Comparison of ENCODE assay signal across 19 cellular contexts in the genomic region with DNA sequence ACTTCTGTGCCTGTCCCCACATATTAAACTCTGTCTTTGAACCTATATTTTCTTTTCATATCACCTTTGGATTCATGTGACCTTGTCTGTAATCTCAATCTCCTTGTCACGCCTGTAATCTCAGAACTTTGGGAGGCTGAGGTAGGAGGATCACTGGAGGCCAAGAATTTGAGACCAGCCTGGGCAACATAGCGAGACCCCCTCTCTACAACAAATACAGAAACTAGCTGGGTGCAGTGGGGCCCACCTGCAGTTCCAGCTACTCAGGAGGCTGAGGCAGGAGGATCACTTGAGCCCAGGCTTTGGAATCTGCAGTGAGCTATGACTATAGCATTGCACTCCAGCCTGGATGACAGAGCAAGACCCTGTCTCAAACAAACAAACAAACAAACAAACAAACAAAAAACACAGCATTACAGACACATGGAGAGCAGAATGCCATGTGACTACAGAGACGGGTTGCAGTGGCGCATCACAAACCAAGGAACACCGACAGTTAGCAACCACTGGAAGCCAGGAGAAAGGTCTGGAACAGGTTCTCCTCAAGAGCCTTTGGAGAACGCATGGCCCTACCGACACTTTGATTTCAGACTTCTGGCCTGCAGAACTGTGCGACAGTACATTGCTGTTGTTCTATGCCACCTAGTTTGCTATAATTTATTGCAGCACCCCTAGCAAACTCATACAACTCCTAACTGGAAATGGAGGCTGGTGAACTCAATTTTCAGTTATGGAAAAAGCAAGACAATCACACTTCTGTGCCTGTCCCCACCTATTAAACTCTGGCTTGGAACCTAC. TPM values are rescaled to one million over a fixed set of nuclear protein-coding genes. Genes with fewer than 3 reads are reported as not detected.
A peak's percentile ranks its signal among the peaks of the same experiment; 100 is the strongest.
DNase-seq lines count a peak whose midpoint lies in the region; ATAC-seq, FAIRE-seq and TF ChIP-seq lines count a peak whose summit lies in the region.
"Had no signal": no experiment of that assay in that cellular context is flagged by ENCODE, and none has a peak within 500 bp of the region (broad histone marks: within the 10 kb centered on the region; RNA-seq: fewer than 3 reads in every experiment).

No MANE protein-coding gene starts in this region.

- H3K9me1 ChIP-seq in K562 (ENCODE audit: control insufficient read depth, insufficient read depth, low read length) (no peaks in the 10 kb centered on the region), keratinocyte (ENCODE audit: control insufficient read depth, extremely low read depth, insufficient read depth, low read length) (no peaks in the 10 kb centered on the region)

- H4K20me1 ChIP-seq in HepG2 (ENCODE audit: insufficient read depth, low read length): no peaks in the 10 kb centered on the region
- H4K20me1 ChIP-seq in K562 (replicated peaks; ENCODE audit: control insufficient read depth, insufficient read depth, low read length): no peaks in the 10 kb centered on the region
- no peaks in the 10 kb centered on the region for H4K20me1 ChIP-seq in keratinocyte (ENCODE audit: control insufficient read depth, extremely low read depth, insufficient read depth, low read length)

- dilution Hi-C loops in keratinocyte (cut with MboI; ENCODE audit: extremely low pct_ligation_motif_present, low sequenced_read_pairs): no loop called here

- no peaks in the 10 kb centered on the region for H3K27me3 ChIP-seq in HepG2 (ENCODE audit: control insufficient read depth in 1 of 2, insufficient read depth in 2 of 2, low read length in 2 of 2)
- H3K27me3 ChIP-seq in right lobe of liver: no peaks in the 10 kb centered on the region
- H3K27me3 ChIP-seq in K562 (ENCODE audit: control insufficient read depth in 2 of 2, insufficient read depth in 2 of 2, low read length in 2 of 2): peaks cover 12 to 24% of the 10 kb centered on the region in 2 experiments; a peak in 4 of 5 replicates
- no peaks in the 10 kb centered on the region for H3K27me3 ChIP-seq in keratinocyte (ENCODE audit: control insufficient read depth, extremely low read depth, insufficient read depth, low read length)
- no peaks in the 10 kb centered on the region for H3K27me3 ChIP-seq in gastrocnemius medialis
- no peaks in the 10 kb centered on the region for H3K27me3 ChIP-seq in breast epithelium

- CTCF ChIA-PET in HepG2 (lab: Yijun Ruan, JAX; ENCODE audit: low intra/inter-chr PET ratio, low total read pairs): no interaction called here
- CTCF ChIA-PET in K562 (lab: Yijun Ruan, JAX; ENCODE audit: low intra/inter-chr PET ratio): no interaction called here

- H3K9me3 ChIP-seq in HepG2 (ENCODE audit: low read length) (no peaks in the 10 kb centered on the region), right lobe of liver (no peaks in the 10 kb centered on the region), K562 (replicated peaks; ENCODE audit: control insufficient read depth, insufficient read depth, low read depth, low read length) (no peaks in the 10 kb centered on the region), keratinocyte (ENCODE audit: control insufficient read depth, low read depth, low read length) (no peaks in the 10 kb centered on the region), gastrocnemius medialis (no peaks in the 10 kb centered on the region), breast epithelium (no peaks in the 10 kb centered on the region)

- DNase-seq in HepG2 (ENCODE audit: low spot score) (no peak), right lobe of liver (no peak), K562 (ENCODE audit: extremely low read depth in 1 of 4, low spot score in 3 of 4) (no peak), keratinocyte (ENCODE audit: low read depth, low spot score) (no peak), foreskin melanocyte (no peak), left cardiac atrium (no peak), gastrocnemius medialis (no peak), breast epithelium (ENCODE audit: low spot score in 2 of 2) (no peak)
- DNase-seq: 8988T, ACHN, DMS79, GF-D8, NCI-H1048, NCI-H1417 treated with DMSO at 0.1 percent for 48 hours, NCI-H1694 treated with DMSO at 0.1 percent for 48 hours, NCI-H2081, NCI-H510A, SHP77 had no signal

- ATAC-seq in HepG2 (peak; percentile 13; the same call in 1 of the 3 replicates), right lobe of liver (no peak), K562 (no peak), left cardiac atrium (no peak), gastrocnemius medialis (no peak)

- no peak overlapping the region for H3K9ac ChIP-seq in HepG2 (ENCODE audit: insufficient read depth, low read depth, low read length)
- H3K9ac ChIP-seq in K562 (ENCODE audit: insufficient read depth in 1 of 2, low read depth in 2 of 2, low read length in 2 of 2): no peak overlapping the region
- H3K9ac ChIP-seq in keratinocyte (ENCODE audit: control insufficient read depth, extremely low read depth, insufficient read depth, low read length): peak overlapping the region; percentile 3

- intact Hi-C loops in HepG2 (cut with micrococcal nuclease; ENCODE audit: unreplicated experiment): no loop called here
- intact Hi-C loops in right lobe of liver (cut with DNase I): no loop called here
- intact Hi-C loops in K562 (cut with micrococcal nuclease): no loop called here
- intact Hi-C loops in left cardiac atrium (cut with DNase I): no loop called here
- intact Hi-C loops in gastrocnemius medialis (cut with DNase I; ENCODE audit: low total_unique reads): no loop called here
- intact Hi-C loops in breast epithelium (cut with DNase I; ENCODE audit: low total_unique reads): no loop called here

- H3K36me3 ChIP-seq in HepG2 (replicated peaks in 1 of 2; ENCODE audit: control insufficient read depth in 1 of 2, insufficient read depth in 2 of 2, low read length in 2 of 2): no peaks in the 10 kb centered on the region
- no peaks in the 10 kb centered on the region for H3K36me3 ChIP-seq in right lobe of liver
- no peaks in the 10 kb centered on the region for H3K36me3 ChIP-seq in K562 (ENCODE audit: control insufficient read depth, insufficient read depth, low read length)
- no peaks in the 10 kb centered on the region for H3K36me3 ChIP-seq in keratinocyte (ENCODE audit: control insufficient read depth in 2 of 2, extremely low read depth in 1 of 2, insufficient read depth in 2 of 2, low read length in 2 of 2)
- no peaks in the 10 kb centered on the region for H3K36me3 ChIP-seq in gastrocnemius medialis
- H3K36me3 ChIP-seq in breast epithelium: no peaks in the 10 kb centered on the region

- H3K27ac ChIP-seq in HepG2 (ENCODE audit: extremely low read length, insufficient read depth, low read length) (no peak overlapping the region), right lobe of liver (no peak overlapping the region), K562 (ENCODE audit: extremely low read depth, low read depth, low read length) (no peak overlapping the region), keratinocyte (ENCODE audit: control insufficient read depth, insufficient read depth, low read length) (no peak overlapping the region), gastrocnemius medialis (no peak overlapping the region), breast epithelium (no peak overlapping the region)
- H3K27ac ChIP-seq: RWPE1 had no signal

- H3K4me1 ChIP-seq in HepG2 (ENCODE audit: insufficient read depth, low read length): peaks cover 17% of the 10 kb centered on the region
- no peaks in the 10 kb centered on the region for H3K4me1 ChIP-seq in right lobe of liver
- H3K4me1 ChIP-seq in K562 (replicated peaks in 1 of 2; ENCODE audit: control insufficient read depth in 2 of 2, insufficient read depth in 2 of 2, low read length in 2 of 2): no peaks in the 10 kb centered on the region
- no peaks in the 10 kb centered on the region for H3K4me1 ChIP-seq in keratinocyte (ENCODE audit: control insufficient read depth, extremely low read depth, insufficient read depth, low read length)
- H3K4me1 ChIP-seq in gastrocnemius medialis: no peaks in the 10 kb centered on the region
- no peaks in the 10 kb centered on the region for H3K4me1 ChIP-seq in breast epithelium

- TF ChIP-seq CTCF in HepG2 (CRISPR knock-in tag; IDR thresholded peaks at IDR 0.05): no peak
- no peak for TF ChIP-seq CTCF in right lobe of liver (IDR thresholded peaks at IDR 0.05)
- TF ChIP-seq CTCF in K562 (IDR thresholded peaks at IDR 0.05 in 2 of 3, conservative IDR thresholded peaks at IDR 0.05 in 1 of 3; ENCODE audit: insufficient read depth in 2 of 3, low read depth in 1 of 3, low read length in 3 of 3): no peak
- no peak for TF ChIP-seq CTCF in keratinocyte (optimal IDR thresholded peaks at IDR 0.05 in 1 of 3, IDR thresholded peaks at IDR 0.05 in 1 of 3, conservative IDR thresholded peaks at IDR 0.05 in 1 of 3; ENCODE audit: extremely low read depth in 1 of 3, insufficient read depth in 2 of 3, low read length in 3 of 3)
- TF ChIP-seq CTCF in gastrocnemius medialis (IDR thresholded peaks at IDR 0.05 in 4 of 5, conservative IDR thresholded peaks at IDR 0.05 in 1 of 5): no peak
- TF ChIP-seq CTCF in breast epithelium (IDR thresholded peaks at IDR 0.05): no peak

- POLR2A ChIA-PET in HepG2 (lab: Yijun Ruan, JAX) (interaction anchor here (0.7 to 1.0 kb wide), 2 partner anchors 17 to 18 kb away, joined by 3 to 4 read pairs; no protein-coding TSS in a partner anchor), K562 (lab: Yijun Ruan, JAX) (no interaction called here)

- H3K79me2 ChIP-seq in HepG2 (ENCODE audit: insufficient read depth, low read length) (no peaks in the 10 kb centered on the region), K562 (ENCODE audit: control insufficient read depth, insufficient read depth, low read length) (no peaks in the 10 kb centered on the region), keratinocyte (ENCODE audit: control insufficient read depth, insufficient read depth, low read length) (no peaks in the 10 kb centered on the region)

- TF ChIP-seq RAD21 in HepG2 (CRISPR knock-in tag; IDR thresholded peaks at IDR 0.05) (no peak), K562 (CRISPR knock-in tag; conservative IDR thresholded peaks at IDR 0.05 in 1 of 2, IDR thresholded peaks at IDR 0.05 in 1 of 2) (no peak)

- H3K4me2 ChIP-seq in HepG2 (ENCODE audit: low read depth, low read length) (peak overlapping the region; percentile 57), K562 (ENCODE audit: insufficient read depth, low read length) (no peak overlapping the region), keratinocyte (ENCODE audit: control insufficient read depth, extremely low read depth, insufficient read depth, low read depth, low read length) (no peak overlapping the region)

- TF ChIP-seq EP300 in HepG2 (IDR thresholded peaks at IDR 0.05; ENCODE audit: low read depth in 2 of 2, low read length in 2 of 2): no peak
- no peak for TF ChIP-seq EP300 in HepG2 (CRISPR knock-in tag; IDR thresholded peaks at IDR 0.05; ENCODE audit: borderline replicate concordance)
- TF ChIP-seq EP300 in K562 (IDR thresholded peaks at IDR 0.05; ENCODE audit: low read length): no peak

- in situ Hi-C loops in HepG2 (cut with HindIII; ENCODE audit: extremely low pct_ligation_motif_present, low pct_unique_long_range_greater_than_20kb) (no loop called here), K562 (cut with MboI) (no loop called here), gastrocnemius medialis (cut with MboI; ENCODE audit: low sequenced_read_pairs in 4 of 4) (no loop called here)

- 0 out of 6 replicates have a peak overlapping the region, but pooled peaks of 1 of the 3 experiments have one; percentile 6 for H3K4me3 ChIP-seq in HepG2 (replicated peaks in 1 of 3; ENCODE audit: insufficient read depth in 1 of 3, low read depth in 2 of 3, low read length in 3 of 3)
- no peak overlapping the region for H3K4me3 ChIP-seq in right lobe of liver
- H3K4me3 ChIP-seq in K562: no peak overlapping the region
- no peak overlapping the region for H3K4me3 ChIP-seq in keratinocyte (ENCODE audit: control insufficient read depth in 2 of 3, extremely low read depth in 1 of 3, insufficient read depth in 2 of 3, low read depth in 1 of 3, low read length in 3 of 3)
- H3K4me3 ChIP-seq in gastrocnemius medialis: no peak overlapping the region
- no peak overlapping the region for H3K4me3 ChIP-seq in breast epithelium

- TF ChIP-seq POLR2A in HepG2 (IDR thresholded peaks at IDR 0.05; ENCODE audit: insufficient read depth in 1 of 2, low read depth in 2 of 2, low read length in 2 of 2) (no peak), right lobe of liver (IDR thresholded peaks at IDR 0.05) (no peak), K562 (conservative IDR thresholded peaks at IDR 0.05) (no peak), gastrocnemius medialis (IDR thresholded peaks at IDR 0.05) (no peak), breast epithelium (IDR thresholded peaks at IDR 0.05) (no peak)

- BruUV-seq in HepG2 (replicated peaks; lab: Mats Ljungman, UMichigan) (no TSS peak), K562 (replicated peaks; lab: Mats Ljungman, UMichigan) (no TSS peak)

- FAIRE-seq in HepG2 (lab: Jason Lieb, UNC) (no peak), K562 (lab: Jason Lieb, UNC) (no peak), keratinocyte (lab: Jason Lieb, UNC) (no peak)

- 84% methylated on average over 8 of the region's 8 CpGs for WGBS in HepG2 (ENCODE audit: low lambda C conversion rate)
- WGBS in right lobe of liver (ENCODE audit: insufficient coverage, low coverage, low lambda C conversion rate, missing lambda C conversion rate): 94% methylated on average over 2 of the region's 8 CpGs
- 2% methylated on average over 8 of the region's 8 CpGs for WGBS in K562 (ENCODE audit: insufficient coverage, low coverage, missing lambda C conversion rate)

- H2AFZ ChIP-seq in HepG2 (ENCODE audit: low read length) (no peak overlapping the region), K562 (ENCODE audit: low read depth, low read length) (no peak overlapping the region), keratinocyte (ENCODE audit: control insufficient read depth, low read length) (peak overlapping the region; percentile 82)

RNA-seq across cellular contexts. Expression of gene TIAM2, which starts 14.6 kb away (rescaled TPM):
- total RNA-seq in HepG2 (2016; rRNA removed; fragmentation: Illumina TruSeq; extraction: Trizol) (4.5 and 5.7 TPM in 2 replicates), right lobe of liver (1 to 10 TPM; 1.3 to 4.4 (median 1.7) TPM), K562 (2014; rRNA removed) (0.73 and 3.0 TPM in 2 replicates), K562 (2014; rRNA removed; fragmentation: Illumina TruSeq; extraction: Trizol) (5.0 and 5.3 TPM in 2 replicates), K562 (2015; rRNA removed; fragmentation: Illumina TruSeq; extraction: Trizol) (6.4 and 6.5 TPM in 2 replicates), K562 (2021) (3.6 and 4.5 TPM in 2 replicates), left cardiac atrium (1 to 10 TPM; 8.9 to 9.3 TPM), gastrocnemius medialis (10 to 100 TPM in 3 of 4 donors, 1 to 10 TPM in 1; 4.4 to 18.8 (median 13.6) TPM), breast epithelium (10 to 100 TPM in 2 of 3 donors, 1 to 10 TPM in 1; 5.8 to 32.3 (median 12.8) TPM)
- total RNA-seq in HepG2 (2016; cell fraction: cytosol; rRNA removed; fragmentation: Illumina TruSeq; extraction: Trizol; ENCODE audit: low read depth): 6.2 and 6.8 TPM in 2 replicates
- total RNA-seq in HepG2 (2016; cell fraction: insoluble cytoplasmic fraction; rRNA removed; fragmentation: Illumina TruSeq; extraction: Trizol): 4.2 and 4.7 TPM in 2 replicates
- total RNA-seq in HepG2 (2016; cell fraction: membrane; rRNA removed; fragmentation: Illumina TruSeq; extraction: Trizol): 4.9 and 5.3 TPM in 2 replicates
- 10.7 and 12.4 TPM in 2 replicates for total RNA-seq in HepG2 (2016; cell fraction: nucleus; rRNA removed; fragmentation: Illumina TruSeq; extraction: Trizol)
- polyA plus RNA-seq in HepG2 (2011; rRNA removed) (4.1 and 4.4 TPM in 2 replicates), K562 (2011; rRNA removed) (4.2 and 4.3 TPM in 2 replicates), K562 (2014; fragmentation: Illumina TruSeq; extraction: Trizol) (4.3 and 4.4 TPM in 2 replicates), K562 (2014; fragmentation: Nextera tagmentation; extraction: Ambion mirVana) (1 to 10 TPM; 2.5 to 3.1 TPM), K562 (2014; rRNA removed) (4.4 TPM in 2 replicates), keratinocyte (2.3 to 4.0 TPM (median 3.4 TPM) in 3 replicates)
- 1.4 and 3.0 TPM in 2 replicates for polyA plus RNA-seq in HepG2 (2011; cell fraction: cytosol; rRNA removed)
- 4.4 and 7.3 TPM in 2 replicates for polyA plus RNA-seq in HepG2 (2011; cell fraction: nucleus; rRNA removed)
- polyA plus RNA-seq in HepG2 (2012): 6.1 and 6.5 TPM in 2 replicates
- polyA plus RNA-seq in HepG2 (2016; cell fraction: cytosol; fragmentation: Illumina TruSeq; extraction: Trizol; ENCODE audit: low read depth): 0.99 and 1.1 TPM in 2 replicates
- 4.5 and 6.0 TPM in 2 replicates for polyA plus RNA-seq in HepG2 (2016; cell fraction: insoluble cytoplasmic fraction; fragmentation: Illumina TruSeq; extraction: Trizol; ENCODE audit: low read depth)
- 1.4 and 2.0 TPM in 2 replicates for polyA plus RNA-seq in HepG2 (2016; cell fraction: membrane; fragmentation: Illumina TruSeq; extraction: Trizol; ENCODE audit: low read depth)
- polyA plus RNA-seq in HepG2 (2016; cell fraction: nucleus; fragmentation: Illumina TruSeq; extraction: Trizol; ENCODE audit: insufficient read depth, low read depth): 11.0 and 12.4 TPM in 2 replicates
- 0.68 and 5.9 TPM in 2 replicates for polyA minus RNA-seq in HepG2 (2011; rRNA and poly(A)+ RNA removed; ENCODE audit: low replicate concordance)
- polyA minus RNA-seq in HepG2 (2011; cell fraction: cytosol; rRNA and poly(A)+ RNA removed): 3.0 and 4.9 TPM in 2 replicates
- polyA minus RNA-seq in HepG2 (2011; cell fraction: nucleus; rRNA and poly(A)+ RNA removed): 21.6 and 28.6 TPM in 2 replicates
- total RNA-seq in K562 (2011; cell fraction: chromatin; rRNA removed; ENCODE audit: low replicate concordance): 5.5 and 21.6 TPM in 2 replicates
- total RNA-seq in K562 (2011; cell fraction: nucleolus; rRNA removed): 4.5 and 5.4 TPM in 2 replicates
- 14.0 and 33.7 TPM in 2 replicates for total RNA-seq in K562 (2011; cell fraction: nucleoplasm; rRNA removed)
- 0.78 and 1.8 TPM in 2 replicates for polyA plus RNA-seq in K562 (2011; cell fraction: cytosol; rRNA removed)
- polyA plus RNA-seq in K562 (2011; cell fraction: nucleus; rRNA removed): 4.5 and 4.6 TPM in 2 replicates
- polyA plus RNA-seq in K562 (2012): 3.3 and 3.7 TPM in 2 replicates
- 4.2 and 5.9 TPM in 2 replicates for polyA minus RNA-seq in K562 (2011; rRNA and poly(A)+ RNA removed)
- 2.5 and 3.5 TPM in 2 replicates for polyA minus RNA-seq in K562 (2011; cell fraction: cytosol; rRNA and poly(A)+ RNA removed)
- 3.8 and 5.7 TPM in 2 replicates for polyA minus RNA-seq in K562 (2011; cell fraction: nucleus; rRNA and poly(A)+ RNA removed)
- 2.6 TPM for polyA plus RNA-seq in keratinocyte (2011; ENCODE audit: low read depth)
- polyA plus RNA-seq in keratinocyte (2011; cell fraction: cytosol; rRNA removed): 2.4 and 3.2 TPM in 2 replicates
- 9.5 and 11.3 TPM in 2 replicates for polyA plus RNA-seq in keratinocyte (2011; cell fraction: nucleus; rRNA removed)
- 2.9 and 4.9 TPM in 2 replicates for polyA plus RNA-seq in keratinocyte (2012; ENCODE audit: low replicate concordance)
- polyA minus RNA-seq in keratinocyte: 3.2 to 8.2 TPM (median 3.8 TPM) in 3 replicates
- 2.1 TPM for polyA minus RNA-seq in keratinocyte (2011; cell fraction: cytosol; rRNA and poly(A)+ RNA removed)
- 11.4 and 26.2 TPM in 2 replicates for polyA minus RNA-seq in keratinocyte (2011; cell fraction: nucleus; rRNA and poly(A)+ RNA removed)

Comparison
In these comparisons a context has a peak if more than half of its experiments do, and no peak if none do; other contexts are left out.
1. Of the 241 proteins assayed by ChIP-seq in both HepG2 and K562: peak only in HepG2: ATF2 and ZNF318; only in K562: ZNF121; in both: none; in neither: 238.